In the genomic region with DNA sequence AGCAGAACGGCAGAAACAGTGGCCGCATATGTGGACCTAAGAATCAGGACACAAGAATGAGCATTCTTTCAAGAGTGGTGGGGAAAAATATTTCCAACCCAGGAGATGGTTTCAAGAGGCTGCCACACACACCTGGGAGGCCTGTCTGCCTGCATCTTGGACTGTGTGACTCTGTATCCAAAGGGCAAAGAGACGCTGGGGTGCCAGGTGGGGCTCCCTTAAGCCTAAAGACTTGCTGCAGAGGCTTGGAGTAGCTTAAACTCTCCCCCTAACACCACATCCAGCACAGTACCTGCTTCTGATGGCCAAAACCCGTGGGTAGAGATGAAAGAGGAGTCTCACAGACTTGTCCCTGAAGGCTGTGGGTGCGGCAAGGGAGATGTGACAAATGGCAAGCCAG, we compare ENCODE assay signal across 12 cellular contexts. TPM values are rescaled to one million over a fixed set of nuclear protein-coding genes. Genes with fewer than 3 reads are reported as not detected.
A peak's percentile ranks its signal among the peaks of the same experiment; 100 is the strongest.
DNase-seq lines count a peak whose midpoint lies in the region; ATAC-seq, FAIRE-seq and TF ChIP-seq lines count a peak whose summit lies in the region.
"Had no signal": no experiment of that assay in that cellular context is flagged by ENCODE, and none has a peak within 500 bp of the region (broad histone marks: within the 10 kb centered on the region; RNA-seq: fewer than 3 reads in every experiment).

No MANE protein-coding gene starts in this region.

- H3K27me3 ChIP-seq in GM12878 (replicated peaks in 1 of 2; ENCODE audit: control insufficient read depth in 2 of 2, insufficient read depth in 2 of 2, low read length in 1 of 2) (peaks cover 3 to 7% of the 10 kb centered on the region in 2 experiments; a peak in 2 of 4 replicates), neuronal stem cell (ENCODE audit: control insufficient read depth in 3 of 3, insufficient read depth in 3 of 3, low read depth in 1 of 3, low read length in 3 of 3) (peaks cover 0 to 41% (median 0%) of the 10 kb centered on the region in 3 experiments)

- no peak overlapping the region for H3K14ac ChIP-seq in neuronal stem cell (ENCODE audit: low read length)

- POLR2A ChIA-PET in AG04449 (lab: Yijun Ruan, JAX) (no interaction called here), GM12878 (lab: Charles Lee) (interaction anchor here (1.2 to 2.2 kb wide), 4 partner anchors 8 to 17 kb away, joined by 3 to 17 read pairs (median 4); no protein-coding TSS in a partner anchor)

- H2AK5ac ChIP-seq in neuronal stem cell (ENCODE audit: low read depth, low read length), result peak overlapping the region; percentile 42

- no peak overlapping the region for H2BK15ac ChIP-seq in neuronal stem cell (ENCODE audit: low read length)

- H3K18ac ChIP-seq in neuronal stem cell (ENCODE audit: low read length), result peak overlapping the region; percentile 65

- H3K4me1 ChIP-seq in GM12878 (ENCODE audit: control insufficient read depth, insufficient read depth, low read length) (peaks cover 48% of the 10 kb centered on the region), neuronal stem cell (ENCODE audit: control insufficient read depth in 2 of 2, insufficient read depth in 1 of 2, low read depth in 1 of 2, low read length in 2 of 2) (peaks cover 13 to 14% of the 10 kb centered on the region in 2 donors)

- H3K27ac ChIP-seq in GM12878 (ENCODE audit: control insufficient read depth, insufficient read depth) (no peak overlapping the region), neuronal stem cell (replicated peaks; ENCODE audit: low read length) (no peak overlapping the region)

- H2AFZ ChIP-seq in GM12878 (ENCODE audit: control insufficient read depth, low read depth, low read length) (no peak overlapping the region), neuronal stem cell (ENCODE audit: low read length) (peak overlapping the region; percentile 73)

- H4K20me1 ChIP-seq in GM12878 (ENCODE audit: control insufficient read depth, insufficient read depth), result no peaks in the 10 kb centered on the region

- SMC1A ChIA-PET in GM12878 (lab: Charles Lee; ENCODE audit: uncharacterized antibody, unreplicated experiment), result interaction anchor here (0.7 to 1.6 kb wide), 4 partner anchors 35 to 117 kb away, joined by 3 to 4 read pairs (median 3); no protein-coding TSS in a partner anchor

- no peak for TF ChIP-seq RAD21 in GM12878 (IDR thresholded peaks at IDR 0.05; ENCODE audit: insufficient read depth, low read depth, low read length)

- H3K23ac ChIP-seq in neuronal stem cell (ENCODE audit: low read depth, low read length, poor library complexity), result no peak overlapping the region

- intact Hi-C loops in GM12878 (cut with micrococcal nuclease; ENCODE audit: unreplicated experiment), result no loop called here

- TF ChIP-seq CTCF in AG04449 (IDR thresholded peaks at IDR 0.05; ENCODE audit: insufficient read depth, low read length, missing control alignments) (no peak), GM12878 (IDR thresholded peaks at IDR 0.05 in 2 of 3, conservative IDR thresholded peaks at IDR 0.05 in 1 of 3; ENCODE audit: control insufficient read depth in 2 of 3, extremely low read depth in 1 of 3, insufficient read depth in 1 of 3, low read depth in 3 of 3, low read length in 3 of 3) (no peak)

- FAIRE-seq in GM12892 (lab: Jason Lieb, UNC), result peak; percentile 88
- no peak for FAIRE-seq in GM12878 (lab: Jason Lieb, UNC)

- H4K91ac ChIP-seq in neuronal stem cell (ENCODE audit: low read depth, low read length, poor library complexity), result no peak overlapping the region

- H3K79me2 ChIP-seq in GM12878 (ENCODE audit: control insufficient read depth, insufficient read depth, low read length), result no peaks in the 10 kb centered on the region

- H2BK5ac ChIP-seq in neuronal stem cell (ENCODE audit: low read length), result no peak overlapping the region

- no peak overlapping the region for H4K8ac ChIP-seq in neuronal stem cell (ENCODE audit: low read depth, low read length)

- H3K9ac ChIP-seq in GM12878 (ENCODE audit: control insufficient read depth, insufficient read depth, low read length) (no peak overlapping the region), neuronal stem cell (ENCODE audit: low read depth, low read length, poor library complexity) (no peak overlapping the region)

- H3K4me3 ChIP-seq in AG04449 (ENCODE audit: low read depth, low read length) (peak overlapping the region; percentile 20; the same call in 1 of the 2 replicates), GM12878 (no peak overlapping the region), neuronal stem cell (ENCODE audit: low read length in 2 of 2) (no peak overlapping the region)

- TF ChIP-seq POLR2A in GM12892 (IDR thresholded peaks at IDR 0.05; ENCODE audit: low read depth, low read length) (no peak), GM12878 (IDR thresholded peaks at IDR 0.05; ENCODE audit: low read depth, low read length) (no peak)

- ATAC-seq in GM12878 (peak; percentile 14), GM21717 (IDR thresholded peaks at IDR 0.05; ENCODE audit: unreplicated experiment) (no peak)
- ATAC-seq: left lobe of liver had no signal

- RAD21 ChIA-PET in GM12878 (lab: Charles Lee; ENCODE audit: unreplicated experiment), result interaction anchor here (1.0 to 4.8 kb wide), 8 partner anchors 10 to 98 kb away, joined by 3 to 66 read pairs (median 7); no protein-coding TSS in a partner anchor

- 42% methylated on average over 5 of the region's 5 CpGs for WGBS in GM12878 (ENCODE audit: insufficient coverage, insufficient replicate concordance, low lambda C conversion rate, missing lambda C conversion rate)
- WGBS in neuronal stem cell (ENCODE audit: extremely low coverage in 2 of 2, insufficient read length in 2 of 2, insufficient replicate concordance in 1 of 2), 2 donors, result no CpG with 5 or more reads among the region's 5 CpGs

- CTCF ChIA-PET in AG04449 (lab: Yijun Ruan, JAX) (no interaction called here), GM12878 (lab: Yijun Ruan, JAX) (interaction anchor here (0.6 to 1.9 kb wide), 4 partner anchors 8 to 197 kb away, joined by 3 to 11 read pairs (median 9); no protein-coding TSS in a partner anchor)

- no TSS peak for BruUV-seq in GM12878 (replicated peaks; lab: Mats Ljungman, UMichigan)

- no peaks in the 10 kb centered on the region for H3K79me1 ChIP-seq in neuronal stem cell (ENCODE audit: low read depth, low read length)

- no peaks in the 10 kb centered on the region for H3K9me3 ChIP-seq in GM12878 (replicated peaks; ENCODE audit: control insufficient read depth, insufficient read depth, low read length)
- no peaks in the 10 kb centered on the region for H3K9me3 ChIP-seq in neuronal stem cell (replicated peaks in 1 of 2; ENCODE audit: control insufficient read depth in 2 of 2, insufficient read depth in 1 of 2, low read depth in 1 of 2, low read length in 2 of 2)

- peak overlapping the region; percentile 43 for H2BK12ac ChIP-seq in neuronal stem cell (ENCODE audit: low read length)

- H2BK120ac ChIP-seq in neuronal stem cell (ENCODE audit: low read depth, low read length), result no peak overlapping the region

- no peak for TF ChIP-seq EP300 in GM12878 (IDR thresholded peaks at IDR 0.05; ENCODE audit: borderline replicate concordance in 1 of 2, control insufficient read depth in 1 of 2, low read depth in 2 of 2, low read length in 2 of 2)

- peak overlapping the region; percentile 23; the same call in 1 of the 2 replicates for H3K4me2 ChIP-seq in GM12878 (ENCODE audit: control insufficient read depth, insufficient read depth)
- no peak overlapping the region for H3K4me2 ChIP-seq in neuronal stem cell (ENCODE audit: insufficient read depth, low read length, poor library complexity, severe bottlenecking)

- in situ Hi-C loops in GM12878 (cut with MboI), result no loop called here

- no peak overlapping the region for H3K4ac ChIP-seq in neuronal stem cell (ENCODE audit: low read length)

- no peak for DNase-seq in AG04449 (ENCODE audit: low read depth, low spot score)
- no peak for DNase-seq in GM12892 (ENCODE audit: insufficient read length)
- DNase-seq in GM12878 (ENCODE audit: low read depth, low spot score), result no peak
- DNase-seq in neuronal stem cell (ENCODE audit: low spot score), result no peak
- DNase-seq in NCI-H2196 (lab: John Stamatoyannopoulos, UW; ENCODE audit: unreplicated experiment), result no peak
- no peak for DNase-seq in retina
- no peak for DNase-seq in GM03348 (ENCODE audit: low spot score)

- H3K36me3 ChIP-seq in GM12878 (ENCODE audit: control insufficient read depth in 2 of 2, insufficient read depth in 2 of 2, low read length in 1 of 2) (no peaks in the 10 kb centered on the region), neuronal stem cell (replicated peaks in 1 of 2; ENCODE audit: control insufficient read depth in 2 of 2, insufficient read depth in 2 of 2, low read length in 2 of 2) (no peaks in the 10 kb centered on the region)

RNA-seq across cellular contexts. Expression of gene CXCR5, which starts 3.5 kb away (rescaled TPM):
- 2.1 TPM for polyA plus RNA-seq in GM12892 (2012; ENCODE audit: missing spikeins)
- total RNA-seq in GM12878 (2013; cell fraction: nucleolus; rRNA removed), result 2.3 and 2.7 TPM in 2 replicates
- 0.27 and 0.56 TPM in 2 replicates for total RNA-seq in GM12878 (2014; rRNA removed)
- 0.18 and 0.22 TPM in 2 replicates for total RNA-seq in GM12878 (2014; rRNA removed; fragmentation: Illumina TruSeq; extraction: Trizol)
- total RNA-seq in GM12878 (2021), result 0.44 and 0.45 TPM in 2 replicates
- 1.7 TPM for polyA plus RNA-seq in GM12878 (2011; ENCODE audit: low read depth)
- 0.10 and 0.14 TPM in 2 replicates for polyA plus RNA-seq in GM12878 (2011; rRNA removed)
- polyA plus RNA-seq in GM12878 (2011; cell fraction: cytosol; rRNA removed), result 0.36 and 0.43 TPM in 2 replicates
- polyA plus RNA-seq in GM12878 (2011; cell fraction: nucleus; rRNA removed), result 0.38 and 0.45 TPM in 2 replicates
- polyA plus RNA-seq in GM12878 (2012), result 3.2 and 3.5 TPM in 2 replicates
- 0.06 and 0.15 TPM in 2 replicates for polyA plus RNA-seq in GM12878 (2014; fragmentation: Illumina TruSeq; extraction: Trizol)
- polyA plus RNA-seq in GM12878 (2014; fragmentation: Nextera tagmentation; extraction: Ambion mirVana), result under 1 TPM; 0.03 to 0.11 TPM
- 0.15 and 0.28 TPM in 2 replicates for polyA plus RNA-seq in GM12878 (2014; rRNA removed)
- polyA plus RNA-seq in GM12878 (2016; fragmentation: Nextera tagmentation; extraction: Ambion mirVana), result under 1 TPM; 0.44 to 0.63 TPM
- 0.59 and 0.88 TPM in 2 replicates for polyA minus RNA-seq in GM12878 (2011; rRNA and poly(A)+ RNA removed)
- 0.21 TPM in 1 of 2 replicates, not detected in the other for polyA minus RNA-seq in GM12878 (2011; cell fraction: cytosol; rRNA and poly(A)+ RNA removed)
- polyA minus RNA-seq in GM12878 (2011; cell fraction: nucleus; rRNA and poly(A)+ RNA removed), result 0.36 and 0.38 TPM in 2 replicates
- not detected for polyA plus RNA-seq in neuronal stem cell (2013, experiment 1 of 2)
- not detected for polyA plus RNA-seq in neuronal stem cell (2013, experiment 2 of 2)
- total RNA-seq: LHCN-M2, renal cortical epithelial cell, RPMI7951 had no signal

RNA-seq across cellular contexts. Expression of gene BCL9L, which starts 38.5 kb away (rescaled TPM):
- 3.1 TPM for polyA plus RNA-seq in GM12892 (2012; ENCODE audit: missing spikeins)
- 9.2 and 11.3 TPM in 2 replicates for total RNA-seq in GM12878 (2013; cell fraction: nucleolus; rRNA removed)
- 1.5 and 1.9 TPM in 2 replicates for total RNA-seq in GM12878 (2014; rRNA removed)
- total RNA-seq in GM12878 (2014; rRNA removed; fragmentation: Illumina TruSeq; extraction: Trizol), result 0.92 and 1.9 TPM in 2 replicates
- total RNA-seq in GM12878 (2021), result 15.9 and 18.4 TPM in 2 replicates
- 2.2 TPM for polyA plus RNA-seq in GM12878 (2011; ENCODE audit: low read depth)
- polyA plus RNA-seq in GM12878 (2011; rRNA removed), result 0.67 and 0.84 TPM in 2 replicates
- 0.78 and 1.1 TPM in 2 replicates for polyA plus RNA-seq in GM12878 (2011; cell fraction: cytosol; rRNA removed)
- 4.7 and 6.3 TPM in 2 replicates for polyA plus RNA-seq in GM12878 (2011; cell fraction: nucleus; rRNA removed)
- polyA plus RNA-seq in GM12878 (2012), result 8.6 and 8.9 TPM in 2 replicates
- polyA plus RNA-seq in GM12878 (2014; fragmentation: Illumina TruSeq; extraction: Trizol), result 1.1 and 6.0 TPM in 2 replicates
- polyA plus RNA-seq in GM12878 (2014; fragmentation: Nextera tagmentation; extraction: Ambion mirVana), result under 1 TPM; 0.04 to 0.11 TPM
- 6.1 and 8.0 TPM in 2 replicates for polyA plus RNA-seq in GM12878 (2014; rRNA removed)
- under 1 TPM; 0.53 to 0.87 TPM for polyA plus RNA-seq in GM12878 (2016; fragmentation: Nextera tagmentation; extraction: Ambion mirVana)
- 0.59 and 3.8 TPM in 2 replicates for polyA minus RNA-seq in GM12878 (2011; rRNA and poly(A)+ RNA removed)
- polyA minus RNA-seq in GM12878 (2011; cell fraction: cytosol; rRNA and poly(A)+ RNA removed), result 3.3 and 4.4 TPM in 2 replicates
- polyA minus RNA-seq in GM12878 (2011; cell fraction: nucleus; rRNA and poly(A)+ RNA removed), result 3.7 and 7.4 TPM in 2 replicates
- 32.8 TPM for polyA plus RNA-seq in neuronal stem cell (2013, experiment 1 of 2)
- 34.6 TPM for polyA plus RNA-seq in neuronal stem cell (2013, experiment 2 of 2)
